ENCODE assay signal across 10 cellular contexts in the genomic region with DNA sequence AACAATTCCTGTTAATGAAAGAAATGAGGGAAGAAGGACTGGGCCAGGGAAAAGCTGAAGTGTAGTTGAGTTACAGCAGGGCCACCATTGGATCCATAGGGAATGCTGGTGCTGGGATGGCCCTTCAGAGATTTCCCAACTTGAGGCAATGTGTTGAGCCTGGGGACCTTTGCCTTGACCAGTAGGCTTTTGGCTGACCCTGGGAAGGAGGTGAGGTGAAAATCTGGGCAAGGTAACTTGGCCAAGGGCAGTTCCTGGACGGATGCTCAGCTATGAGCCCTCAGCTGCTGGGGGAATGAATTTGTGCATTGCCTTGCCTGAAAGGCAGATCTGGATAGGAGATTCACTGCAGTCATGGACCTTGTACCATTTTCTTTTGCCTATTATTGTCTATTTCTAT. TPM values are rescaled to one million over a fixed set of nuclear protein-coding genes. Genes with fewer than 3 reads are reported as not detected.
A peak's percentile ranks its signal among the peaks of the same experiment; 100 is the strongest.
DNase-seq lines count a peak whose midpoint lies in the region; ATAC-seq and TF ChIP-seq lines count a peak whose summit lies in the region.
"Had no signal": no experiment of that assay in that cellular context is flagged by ENCODE, and none has a peak within 500 bp of the region (broad histone marks: within the 10 kb centered on the region; RNA-seq: fewer than 3 reads in every experiment).

No MANE protein-coding gene starts in this region.

- DNase-seq in CD8-positive, alpha-beta T cell = no peak
- DNase-seq in T-helper 17 cell = no peak
- no peak for DNase-seq in mucosa of descending colon
- no peak for DNase-seq in stimulated activated naive CD8-positive, alpha-beta T cell treated with anti-CD3 and anti-CD28 coated beads, Interleukin-15, amount 100 ng/mL, for 72 hours
- no peak for DNase-seq in stimulated activated naive CD4-positive, alpha-beta T cell treated with Interleukin-2 at 50 U/mL for 16 hours (lab: John Stamatoyannopoulos, UW)
- DNase-seq: activated T-cell treated with anti-CD3 and anti-CD28 coated beads, Interleukin-2, amount 50 U/mL, for 4 hours; T-helper 9 cell had no signal

- CTCF ChIA-PET in CD8-positive, alpha-beta T cell (lab: Charles Lee) = interaction anchor here (0.8 kb wide), 1 partner anchor 18 kb away, joined by 3 read pairs; no protein-coding TSS in a partner anchor

- H3K27ac ChIP-seq in CD8-positive, alpha-beta T cell (ENCODE audit: low read depth, low read length) = no peak overlapping the region

- H3K4me3 ChIP-seq in CD8-positive, alpha-beta T cell (ENCODE audit: low read depth, low read length) = no peak overlapping the region
- no peak overlapping the region for H3K4me3 ChIP-seq in mucosa of descending colon

- no peaks in the 10 kb centered on the region for H3K9me3 Mint-ChIP-seq in CD8-positive, alpha-beta T cell
- H3K9me3 Mint-ChIP-seq in stimulated activated memory B cell treated with anti-CD40 and anti-IgM and Interleukin-4, amounts not matched to agents 10 μg/mL and 1 μg/mL and 100 μg/mL, for 72 hours = no peaks in the 10 kb centered on the region
- H3K9me3 Mint-ChIP-seq in stimulated activated naive CD8-positive, alpha-beta T cell treated with anti-CD3 and anti-CD28 coated beads, Interleukin-15, amount 100 ng/mL, for 72 hours = no peaks in the 10 kb centered on the region
- H3K9me3 Mint-ChIP-seq: activated T-cell treated with anti-CD3 and anti-CD28 coated beads, Interleukin-2, amount 50 U/mL, for 4 hours had no signal

- H3K36me3 Mint-ChIP-seq in CD8-positive, alpha-beta T cell = no peaks in the 10 kb centered on the region
- H3K36me3 Mint-ChIP-seq in T-helper 17 cell (ENCODE audit: low read depth) = peaks cover 16% of the 10 kb centered on the region
- H3K36me3 Mint-ChIP-seq in stimulated activated memory B cell treated with anti-CD40 and anti-IgM and Interleukin-4, amounts not matched to agents 10 μg/mL and 1 μg/mL and 100 μg/mL, for 72 hours = no peaks in the 10 kb centered on the region

- ATAC-seq in CD8-positive, alpha-beta T cell = no peak
- ATAC-seq in GM19372 (IDR thresholded peaks at IDR 0.05; ENCODE audit: low read depth, unreplicated experiment) (peak; percentile 23), HG02973 (IDR thresholded peaks at IDR 0.05; ENCODE audit: unreplicated experiment) (peak; percentile 35), T-helper 17 cell (no peak), mucosa of descending colon (no peak)
- ATAC-seq in stimulated activated memory B cell treated with anti-CD40 and anti-IgM and Interleukin-4, amounts not matched to agents 10 μg/mL and 1 μg/mL and 100 μg/mL, for 72 hours = no peak
- ATAC-seq in stimulated activated naive CD8-positive, alpha-beta T cell treated with anti-CD3 and anti-CD28 coated beads, Interleukin-15, amount 100 ng/mL, for 72 hours = no peak

- H3K27me3 ChIP-seq in CD8-positive, alpha-beta T cell (ENCODE audit: insufficient read depth, low read length) = no peaks in the 10 kb centered on the region

- POLR2A ChIA-PET in CD8-positive, alpha-beta T cell (lab: Charles Lee) = interaction anchor here (1.0 to 1.1 kb wide), 2 partner anchors 39 to 73 kb away, joined by 3 to 4 read pairs; no protein-coding TSS in a partner anchor

- peak overlapping the region; percentile 82 for H3K27ac Mint-ChIP-seq in CD8-positive, alpha-beta T cell
- peak overlapping the region; percentile 95 for H3K27ac Mint-ChIP-seq in T-helper 17 cell
- no peak overlapping the region for H3K27ac Mint-ChIP-seq in stimulated activated memory B cell treated with anti-CD40 and anti-IgM and Interleukin-4, amounts not matched to agents 10 μg/mL and 1 μg/mL and 100 μg/mL, for 72 hours
- H3K27ac Mint-ChIP-seq in stimulated activated naive CD8-positive, alpha-beta T cell treated with anti-CD3 and anti-CD28 coated beads, Interleukin-15, amount 100 ng/mL, for 72 hours = no peak overlapping the region

- no peaks in the 10 kb centered on the region for H3K27me3 Mint-ChIP-seq in CD8-positive, alpha-beta T cell (ENCODE audit: low read depth)
- peaks cover 26% of the 10 kb centered on the region for H3K27me3 Mint-ChIP-seq in T-helper 17 cell
- H3K27me3 Mint-ChIP-seq in stimulated activated memory B cell treated with anti-CD40 and anti-IgM and Interleukin-4, amounts not matched to agents 10 μg/mL and 1 μg/mL and 100 μg/mL, for 72 hours = peaks cover 32% of the 10 kb centered on the region
- H3K27me3 Mint-ChIP-seq in stimulated activated naive CD8-positive, alpha-beta T cell treated with anti-CD3 and anti-CD28 coated beads, Interleukin-15, amount 100 ng/mL, for 72 hours = peaks cover 14% of the 10 kb centered on the region

- H3K4me1 Mint-ChIP-seq in CD8-positive, alpha-beta T cell (ENCODE audit: low read depth) = peaks cover 32% of the 10 kb centered on the region
- H3K4me1 Mint-ChIP-seq in T-helper 17 cell = peaks cover 20% of the 10 kb centered on the region
- peaks cover 6% of the 10 kb centered on the region for H3K4me1 Mint-ChIP-seq in stimulated activated memory B cell treated with anti-CD40 and anti-IgM and Interleukin-4, amounts not matched to agents 10 μg/mL and 1 μg/mL and 100 μg/mL, for 72 hours
- H3K4me1 Mint-ChIP-seq in stimulated activated naive CD8-positive, alpha-beta T cell treated with anti-CD3 and anti-CD28 coated beads, Interleukin-15, amount 100 ng/mL, for 72 hours = peaks cover 36% of the 10 kb centered on the region

- intact Hi-C loops in CD8-positive, alpha-beta T cell (cut with DNase I, micrococcal nuclease) = no loop called here
- intact Hi-C loops in mucosa of descending colon (cut with DNase I, micrococcal nuclease) = no loop called here

- H3K4me3 Mint-ChIP-seq in CD8-positive, alpha-beta T cell = peak overlapping the region; percentile 53
- H3K4me3 Mint-ChIP-seq in T-helper 17 cell = peak overlapping the region; percentile 77
- no peak overlapping the region for H3K4me3 Mint-ChIP-seq in stimulated activated memory B cell treated with anti-CD40 and anti-IgM and Interleukin-4, amounts not matched to agents 10 μg/mL and 1 μg/mL and 100 μg/mL, for 72 hours
- no peak overlapping the region for H3K4me3 Mint-ChIP-seq in stimulated activated naive CD8-positive, alpha-beta T cell treated with anti-CD3 and anti-CD28 coated beads, Interleukin-15, amount 100 ng/mL, for 72 hours

- peaks cover 8% of the 10 kb centered on the region for H3K4me1 ChIP-seq in CD8-positive, alpha-beta T cell (ENCODE audit: insufficient read depth, low read length)
- no peaks in the 10 kb centered on the region for H3K4me1 ChIP-seq in mucosa of descending colon (ENCODE audit: low read depth)

- H3K36me3 ChIP-seq in CD8-positive, alpha-beta T cell (ENCODE audit: insufficient read depth, low read length) = no peaks in the 10 kb centered on the region
- no peaks in the 10 kb centered on the region for H3K36me3 ChIP-seq in mucosa of descending colon (ENCODE audit: low read depth)

- no peak for TF ChIP-seq CTCF in CD8-positive, alpha-beta T cell (IDR thresholded peaks at IDR 0.05)
- no peak for TF ChIP-seq CTCF in mucosa of descending colon (IDR thresholded peaks at IDR 0.05)

- no peaks in the 10 kb centered on the region for H3K9me3 ChIP-seq in CD8-positive, alpha-beta T cell (ENCODE audit: low read length)
- H3K9me3 ChIP-seq in T-helper 17 cell (ENCODE audit: control insufficient read depth, low read length, poor library complexity, severe bottlenecking) (no peaks in the 10 kb centered on the region), mucosa of descending colon (no peaks in the 10 kb centered on the region)

RNA-seq across cellular contexts. Expression of a gene that starts 20.4 kb away (rescaled TPM):
- total RNA-seq in CD8-positive, alpha-beta T cell = 100 to 1,000 TPM; 125 to 130 TPM
- total RNA-seq in T-helper 17 cell (100 to 1,000 TPM; 207 to 232 TPM), mucosa of descending colon (100 to 1,000 TPM in 1 of 3 donors, 10 to 100 TPM in 2; 88.9 to 107 (median 94.0) TPM)

Comparison
In these comparisons a context has a peak if more than half of its experiments do, and no peak if none do; other contexts are left out.
1. ATAC-seq: peak in GM19372 (single experiment) and HG02973 (single experiment); none in CD8-positive, alpha-beta T cell (single experiment), T-helper 17 cell (single experiment), stimulated activated memory B cell treated with anti-CD40 and anti-IgM and Interleukin-4, amounts not matched to agents 10 μg/mL and 1 μg/mL and 100 μg/mL, for 72 hours (single experiment), mucosa of descending colon (single experiment) and stimulated activated naive CD8-positive, alpha-beta T cell treated with anti-CD3 and anti-CD28 coated beads, Interleukin-15, amount 100 ng/mL, for 72 hours (single experiment).
2. H3K27ac Mint-ChIP-seq: peak in CD8-positive, alpha-beta T cell (single experiment) and T-helper 17 cell (single experiment); none in stimulated activated memory B cell treated with anti-CD40 and anti-IgM and Interleukin-4, amounts not matched to agents 10 μg/mL and 1 μg/mL and 100 μg/mL, for 72 hours (single experiment) and stimulated activated naive CD8-positive, alpha-beta T cell treated with anti-CD3 and anti-CD28 coated beads, Interleukin-15, amount 100 ng/mL, for 72 hours (0 of 2).
3. H3K4me3 Mint-ChIP-seq: peak in CD8-positive, alpha-beta T cell (single experiment) and T-helper 17 cell (single experiment); none in stimulated activated memory B cell treated with anti-CD40 and anti-IgM and Interleukin-4, amounts not matched to agents 10 μg/mL and 1 μg/mL and 100 μg/mL, for 72 hours (single experiment) and stimulated activated naive CD8-positive, alpha-beta T cell treated with anti-CD3 and anti-CD28 coated beads, Interleukin-15, amount 100 ng/mL, for 72 hours (0 of 2).